ENCODE assay signal across 15 cellular contexts in genomic region chr7:1106783-1107421, GRCh38. TPM values are rescaled to one million over a fixed set of nuclear protein-coding genes. Genes with fewer than 3 reads are reported as not detected.
DNase-seq lines count a peak whose midpoint lies in the region; ATAC-seq, FAIRE-seq and TF ChIP-seq lines count a peak whose summit lies in the region.
"Had no signal": no experiment of that assay in that cellular context is flagged by ENCODE, and none has a peak within 500 bp of the region (broad histone marks: within the 10 kb centered on the region; RNA-seq: fewer than 3 reads in every experiment).

No MANE protein-coding gene starts in this region.

- CTCF ChIA-PET in HepG2 (lab: Yijun Ruan, JAX; ENCODE audit: low intra/inter-chr PET ratio, low total read pairs): no interaction called here

- H3K9ac ChIP-seq in BLaER1: peak overlapping the region; percentile 23
- no peak overlapping the region for H3K9ac ChIP-seq in H9 (ENCODE audit: extremely low read depth, insufficient read length, low read length)
- H3K9ac ChIP-seq in HepG2 (ENCODE audit: insufficient read depth, low read depth, low read length): no peak overlapping the region
- H3K9ac ChIP-seq: KMS-11 had no signal

- no CpG with 5 or more reads among the region's 20 CpGs for WGBS in H9 (ENCODE audit: extremely low coverage, insufficient read length, low lambda C conversion rate)
- WGBS in HepG2 (ENCODE audit: low lambda C conversion rate): 96% methylated on average over 8 of the region's 20 CpGs

- no peaks in the 10 kb centered on the region; a peak in 1 of 7 replicates for H3K36me3 Mint-ChIP-seq in H9 (ENCODE audit: insufficient read depth in 1 of 3, low read depth in 3 of 3)
- no peaks in the 10 kb centered on the region for H3K36me3 Mint-ChIP-seq in mesothelial cell of epicardium

- no peaks in the 10 kb centered on the region for H3K23me2 ChIP-seq in H9 (ENCODE audit: insufficient read length, low read depth, low read length, poor library complexity, severe bottlenecking)

- H3K18ac ChIP-seq in H9 (ENCODE audit: insufficient read length, low read depth, low read length): no peak overlapping the region

- no peak for TF ChIP-seq EP300 in HepG2 (IDR thresholded peaks at IDR 0.05; ENCODE audit: low read depth in 2 of 2, low read length in 2 of 2)
- TF ChIP-seq EP300 in HepG2 (CRISPR knock-in tag; IDR thresholded peaks at IDR 0.05; ENCODE audit: borderline replicate concordance): no peak

- H3K4me1 ChIP-seq in BLaER1 (peaks cover 99% of the 10 kb centered on the region), H9 (ENCODE audit: insufficient read depth, low read length) (no peaks in the 10 kb centered on the region), HepG2 (ENCODE audit: insufficient read depth, low read length) (peaks cover 23% of the 10 kb centered on the region)

- no peak overlapping the region for H3T11ph ChIP-seq in H9 (ENCODE audit: low read length)

- no peak for TF ChIP-seq POLR2A in HepG2 (IDR thresholded peaks at IDR 0.05; ENCODE audit: insufficient read depth in 1 of 2, low read depth in 2 of 2, low read length in 2 of 2)

- no peak overlapping the region for H2BK20ac ChIP-seq in H9 (ENCODE audit: low read depth, low read length, poor library complexity, severe bottlenecking)

- H3K4me2 ChIP-seq in BLaER1 (peak overlapping the region; percentile 98), H9 (ENCODE audit: insufficient read depth, insufficient read length, low read length) (no peak overlapping the region), HepG2 (ENCODE audit: low read depth, low read length) (no peak overlapping the region)
- H3K4me2 ChIP-seq: KMS-11 had no signal

- no peak overlapping the region for H4K91ac ChIP-seq in H9 (ENCODE audit: insufficient read length, low read depth, low read length)

- no peaks in the 10 kb centered on the region for H3K27me3 Mint-ChIP-seq in H9 (ENCODE audit: low read depth)
- no peaks in the 10 kb centered on the region for H3K27me3 Mint-ChIP-seq in mesothelial cell of epicardium (ENCODE audit: low read depth)

- H3K4me1 Mint-ChIP-seq in H9: no peaks in the 10 kb centered on the region
- H3K4me1 Mint-ChIP-seq in mesothelial cell of epicardium: no peaks in the 10 kb centered on the region

- intact Hi-C loops in posterior vena cava (cut with DNase I): no loop called here
- intact Hi-C loops in HepG2 (cut with micrococcal nuclease; ENCODE audit: unreplicated experiment): no loop called here

- H4K20me1 ChIP-seq in BLaER1: peaks cover 76% of the 10 kb centered on the region
- H4K20me1 ChIP-seq in H9 (ENCODE audit: control insufficient read depth, insufficient read depth, insufficient read length): no peaks in the 10 kb centered on the region
- H4K20me1 ChIP-seq in HepG2 (ENCODE audit: insufficient read depth, low read length): no peaks in the 10 kb centered on the region

- H3K23ac ChIP-seq in H9 (ENCODE audit: insufficient read length, low read depth, low read length): no peak overlapping the region

- no peak overlapping the region for H2BK15ac ChIP-seq in H9 (ENCODE audit: low read depth, low read length)

- H3K14ac ChIP-seq in H9 (ENCODE audit: insufficient read depth, low read length): peak overlapping the region; percentile 21; the same call in 1 of the 2 replicates

- H3K36me3 ChIP-seq in BLaER1 (peaks cover 25% of the 10 kb centered on the region), HepG2 (replicated peaks in 1 of 2; ENCODE audit: control insufficient read depth in 1 of 2, insufficient read depth in 2 of 2, low read length in 2 of 2) (peaks cover 0 to 4% of the 10 kb centered on the region in 2 experiments; a peak in 2 of 5 replicates)
- H3K36me3 ChIP-seq: BE2C had no signal

- H3K9me3 Mint-ChIP-seq in H9 (no peaks in the 10 kb centered on the region), mesothelial cell of epicardium (no peaks in the 10 kb centered on the region)

- POLR2A ChIA-PET in HepG2 (lab: Yijun Ruan, JAX): interaction anchor here (0.9 to 1.3 kb wide), 2 partner anchors 14 to 49 kb away, joined by 3 read pairs; no protein-coding TSS in a partner anchor

- no peak overlapping the region for H3K56ac ChIP-seq in H9 (ENCODE audit: insufficient read length, low read depth, low read length)

- no peak overlapping the region for H4K5ac ChIP-seq in H9 (ENCODE audit: insufficient read length, low read depth, low read length)

- H3K9me3 ChIP-seq in BLaER1 (no peaks in the 10 kb centered on the region), H9 (ENCODE audit: control insufficient read depth, low read depth, low read length) (no peaks in the 10 kb centered on the region), HepG2 (ENCODE audit: low read length) (no peaks in the 10 kb centered on the region)
- H3K9me3 ChIP-seq: BE2C had no signal

- no peak for FAIRE-seq in HepG2 (lab: Jason Lieb, UNC)

- no peak overlapping the region for H3K4ac ChIP-seq in H9 (ENCODE audit: low read depth, low read length)

- H3K4me3 ChIP-seq in BLaER1 (no peak overlapping the region), HepG2 (replicated peaks in 1 of 3; ENCODE audit: insufficient read depth in 1 of 3, low read depth in 2 of 3, low read length in 3 of 3) (no peak overlapping the region)

- no peaks in the 10 kb centered on the region for H3K27me3 ChIP-seq in BLaER1
- no peaks in the 10 kb centered on the region for H3K27me3 ChIP-seq in H9 (ENCODE audit: insufficient read depth, low read length)
- no peaks in the 10 kb centered on the region for H3K27me3 ChIP-seq in HepG2 (ENCODE audit: control insufficient read depth in 1 of 2, insufficient read depth in 2 of 2, low read length in 2 of 2)
- H3K27me3 ChIP-seq: BE2C had no signal

- H2BK5ac ChIP-seq in H9 (ENCODE audit: insufficient read length, low read length): no peak overlapping the region

- H2BK12ac ChIP-seq in H9 (ENCODE audit: insufficient read length, low read depth, low read length): no peak overlapping the region

- no peak overlapping the region for H2AK5ac ChIP-seq in H9 (ENCODE audit: insufficient read length, low read length)

- TF ChIP-seq CTCF in H9 (conservative IDR thresholded peaks at IDR 0.05) (no peak), HepG2 (CRISPR knock-in tag; IDR thresholded peaks at IDR 0.05) (no peak), mesothelial cell of epicardium (IDR thresholded peaks at IDR 0.05; ENCODE audit: unreplicated experiment) (no peak)

- H2BK120ac ChIP-seq in H9 (ENCODE audit: low read depth, low read length, poor library complexity, severe bottlenecking): no peak overlapping the region

- H3K4me3 Mint-ChIP-seq in H9 (no peak overlapping the region), mesothelial cell of epicardium (no peak overlapping the region)

- H3K79me1 ChIP-seq in H9 (ENCODE audit: insufficient read depth, low read depth, low read length, poor library complexity, severe bottlenecking): peaks cover 5% of the 10 kb centered on the region

- H3K27ac ChIP-seq in BLaER1 (peak overlapping the region; percentile 54), H9 (ENCODE audit: insufficient read length, low read depth, low read length) (no peak overlapping the region), HepG2 (ENCODE audit: extremely low read length, insufficient read depth, low read length) (no peak overlapping the region)
- H3K27ac ChIP-seq: KMS-11 had no signal

- no peak overlapping the region for H2AFZ ChIP-seq in H9 (ENCODE audit: low read length)
- no peak overlapping the region for H2AFZ ChIP-seq in HepG2 (ENCODE audit: low read length)

- H3K27ac Mint-ChIP-seq in H9: peak overlapping the region in 2 of 3 experiments; percentile 63 to 79; a peak in 3 of 7 replicates
- no peak overlapping the region for H3K27ac Mint-ChIP-seq in mesothelial cell of epicardium

- H4K8ac ChIP-seq in H9 (replicated peaks; ENCODE audit: insufficient read length, low read depth, low read length): no peak overlapping the region

- peaks cover 1% of the 10 kb centered on the region; the same call in 1 of the 2 replicates for H3K79me2 ChIP-seq in H9 (ENCODE audit: insufficient read depth, low read length)
- H3K79me2 ChIP-seq in HepG2 (ENCODE audit: insufficient read depth, low read length): peaks cover 17% of the 10 kb centered on the region

- in situ Hi-C loops in HepG2 (cut with HindIII; ENCODE audit: extremely low pct_ligation_motif_present, low pct_unique_long_range_greater_than_20kb): no loop called here

- DNase-seq in H9 (no peak), cerebellum (ENCODE audit: low spot score) (peak; percentile 70), posterior vena cava (ENCODE audit: low spot score) (peak; percentile 72), HepG2 (ENCODE audit: low spot score) (no peak), NAMALWA (ENCODE audit: low spot score) (no peak), mesothelial cell of epicardium (ENCODE audit: low spot score in 2 of 2, unreplicated experiment in 2 of 2) (no peak)
- DNase-seq: ACHN, BE2C, GOT3, NCI-H1092 treated with DMSO at 0.1 percent for 48 hours, NCI-H187, NCI-H446 had no signal

- TF ChIP-seq RAD21 in HepG2 (CRISPR knock-in tag; IDR thresholded peaks at IDR 0.05): no peak

- no TSS peak for BruUV-seq in HepG2 (replicated peaks; lab: Mats Ljungman, UMichigan)

- ATAC-seq in HepG2 (no peak), HG02588 (IDR thresholded peaks at IDR 0.05; ENCODE audit: unreplicated experiment) (no peak)

RNA-seq across cellular contexts. Expression of gene GPER1, which starts 19.0 kb away (rescaled TPM):
- total RNA-seq in H9 (2021) (0.22 TPM in 1 of 2 replicates, not detected in the other), cerebellum (0.73 TPM), posterior vena cava (1 to 10 TPM; 5.5 to 6.6 TPM), HepG2 (2016; rRNA removed; fragmentation: Illumina TruSeq; extraction: Trizol) (15.2 and 19.7 TPM in 2 replicates), mesothelial cell of epicardium (2.1 to 2.6 TPM (median 2.4 TPM) in 3 replicates)
- 11.8 and 14.0 TPM in 2 replicates for total RNA-seq in HepG2 (2016; cell fraction: cytosol; rRNA removed; fragmentation: Illumina TruSeq; extraction: Trizol; ENCODE audit: low read depth)
- total RNA-seq in HepG2 (2016; cell fraction: insoluble cytoplasmic fraction; rRNA removed; fragmentation: Illumina TruSeq; extraction: Trizol): 14.3 and 19.8 TPM in 2 replicates
- total RNA-seq in HepG2 (2016; cell fraction: membrane; rRNA removed; fragmentation: Illumina TruSeq; extraction: Trizol): 22.2 and 30.5 TPM in 2 replicates
- total RNA-seq in HepG2 (2016; cell fraction: nucleus; rRNA removed; fragmentation: Illumina TruSeq; extraction: Trizol): 13.6 and 15.7 TPM in 2 replicates
- 12.7 and 16.4 TPM in 2 replicates for polyA plus RNA-seq in HepG2 (2011; rRNA removed)
- polyA plus RNA-seq in HepG2 (2011; cell fraction: cytosol; rRNA removed): 14.9 and 19.2 TPM in 2 replicates
- 55.4 and 63.5 TPM in 2 replicates for polyA plus RNA-seq in HepG2 (2011; cell fraction: nucleus; rRNA removed)
- 10.5 and 10.7 TPM in 2 replicates for polyA plus RNA-seq in HepG2 (2012)
- 9.9 and 11.3 TPM in 2 replicates for polyA plus RNA-seq in HepG2 (2016; cell fraction: cytosol; fragmentation: Illumina TruSeq; extraction: Trizol; ENCODE audit: low read depth)
- 17.5 and 21.3 TPM in 2 replicates for polyA plus RNA-seq in HepG2 (2016; cell fraction: insoluble cytoplasmic fraction; fragmentation: Illumina TruSeq; extraction: Trizol; ENCODE audit: low read depth)
- polyA plus RNA-seq in HepG2 (2016; cell fraction: membrane; fragmentation: Illumina TruSeq; extraction: Trizol; ENCODE audit: low read depth): 22.0 and 22.5 TPM in 2 replicates
- polyA plus RNA-seq in HepG2 (2016; cell fraction: nucleus; fragmentation: Illumina TruSeq; extraction: Trizol; ENCODE audit: insufficient read depth, low read depth): 36.9 and 39.6 TPM in 2 replicates
- 7.5 and 47.4 TPM in 2 replicates for polyA minus RNA-seq in HepG2 (2011; rRNA and poly(A)+ RNA removed; ENCODE audit: low replicate concordance)
- polyA minus RNA-seq in HepG2 (2011; cell fraction: cytosol; rRNA and poly(A)+ RNA removed): 11.5 and 13.4 TPM in 2 replicates
- 4.2 and 5.7 TPM in 2 replicates for polyA minus RNA-seq in HepG2 (2011; cell fraction: nucleus; rRNA and poly(A)+ RNA removed)

RNA-seq across cellular contexts. Expression of gene ZFAND2A, which starts 53.1 kb away (rescaled TPM):
- total RNA-seq in H9 (2021) (11.1 and 13.7 TPM in 2 replicates), cerebellum (13.7 TPM), posterior vena cava (10 to 100 TPM; 22.6 to 30.9 TPM), HepG2 (2016; rRNA removed; fragmentation: Illumina TruSeq; extraction: Trizol) (140 and 171 TPM in 2 replicates), mesothelial cell of epicardium (15.3 to 16.3 TPM (median 15.6 TPM) in 3 replicates)
- 81.0 and 93.7 TPM in 2 replicates for total RNA-seq in HepG2 (2016; cell fraction: cytosol; rRNA removed; fragmentation: Illumina TruSeq; extraction: Trizol; ENCODE audit: low read depth)
- total RNA-seq in HepG2 (2016; cell fraction: insoluble cytoplasmic fraction; rRNA removed; fragmentation: Illumina TruSeq; extraction: Trizol): 144 and 177 TPM in 2 replicates
- total RNA-seq in HepG2 (2016; cell fraction: membrane; rRNA removed; fragmentation: Illumina TruSeq; extraction: Trizol): 105 and 123 TPM in 2 replicates
- total RNA-seq in HepG2 (2016; cell fraction: nucleus; rRNA removed; fragmentation: Illumina TruSeq; extraction: Trizol): 76.5 and 85.9 TPM in 2 replicates
- polyA plus RNA-seq in HepG2 (2011; rRNA removed): 153 and 155 TPM in 2 replicates
- polyA plus RNA-seq in HepG2 (2011; cell fraction: cytosol; rRNA removed): 116 and 139 TPM in 2 replicates
- polyA plus RNA-seq in HepG2 (2011; cell fraction: nucleus; rRNA removed): 105 and 133 TPM in 2 replicates
- polyA plus RNA-seq in HepG2 (2012): 91.5 and 117 TPM in 2 replicates
- polyA plus RNA-seq in HepG2 (2016; cell fraction: cytosol; fragmentation: Illumina TruSeq; extraction: Trizol; ENCODE audit: low read depth): 71.0 and 75.6 TPM in 2 replicates
- polyA plus RNA-seq in HepG2 (2016; cell fraction: insoluble cytoplasmic fraction; fragmentation: Illumina TruSeq; extraction: Trizol; ENCODE audit: low read depth): 158 and 167 TPM in 2 replicates
- 89.5 and 100 TPM in 2 replicates for polyA plus RNA-seq in HepG2 (2016; cell fraction: membrane; fragmentation: Illumina TruSeq; extraction: Trizol; ENCODE audit: low read depth)
- polyA plus RNA-seq in HepG2 (2016; cell fraction: nucleus; fragmentation: Illumina TruSeq; extraction: Trizol; ENCODE audit: insufficient read depth, low read depth): 146 and 157 TPM in 2 replicates
- 24.9 and 155 TPM in 2 replicates for polyA minus RNA-seq in HepG2 (2011; rRNA and poly(A)+ RNA removed; ENCODE audit: low replicate concordance)
- 40.2 and 55.3 TPM in 2 replicates for polyA minus RNA-seq in HepG2 (2011; cell fraction: cytosol; rRNA and poly(A)+ RNA removed)
- polyA minus RNA-seq in HepG2 (2011; cell fraction: nucleus; rRNA and poly(A)+ RNA removed): 50.2 and 66.8 TPM in 2 replicates

Comparison
In these comparisons a context has a peak if more than half of its experiments do, and no peak if none do; other contexts are left out.
1. DNase-seq: peak in cerebellum (single experiment) and posterior vena cava (single experiment); none in H9 (single experiment), HepG2 (single experiment), NAMALWA (single experiment) and mesothelial cell of epicardium (0 of 2).